26 cellular contexts compared by ENCODE assay signal in the genomic region with DNA sequence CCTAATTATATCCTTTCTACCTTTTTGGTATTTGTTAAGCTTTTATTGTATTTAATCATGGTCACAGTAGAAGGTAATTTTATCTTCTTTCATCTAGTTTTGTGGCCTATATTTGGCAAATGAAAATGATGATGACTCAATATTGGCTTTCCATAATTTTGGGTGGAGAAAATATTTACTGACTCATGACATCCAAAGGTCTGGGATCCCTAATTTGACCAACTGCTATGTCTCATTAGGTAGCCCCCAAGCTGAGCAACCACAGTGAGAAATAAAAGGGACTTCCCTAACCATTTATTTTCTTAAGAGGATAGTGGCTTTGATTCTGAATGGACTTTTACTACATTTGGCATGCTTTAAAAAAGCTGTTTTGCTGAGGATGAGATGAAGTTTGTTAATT.
"Had no signal": no experiment of that assay in that cellular context is flagged by ENCODE, and none has a peak within 500 bp of the region (broad histone marks: within the 10 kb centered on the region; RNA-seq: fewer than 3 reads in every experiment).

No MANE protein-coding gene starts in this region.

- H3K9me3 Mint-ChIP-seq: activated T-helper 17 cell treated with anti-CD3 and anti-CD28 coated beads, Interleukin-2, amount 50 U/mL, for 72 hours; mesothelial cell of epicardium; stimulated activated memory B cell treated with anti-CD40 and anti-IgM and Interleukin-4, amounts not matched to agents 10 μg/mL and 1 μg/mL and 100 μg/mL, for 72 hours had no signal

- H3K4me3 ChIP-seq: body of pancreas, gastroesophageal sphincter, hepatocyte, ovary, skin epidermis had no signal

- H3K4me1 Mint-ChIP-seq: activated T-helper 17 cell treated with anti-CD3 and anti-CD28 coated beads, Interleukin-2, amount 50 U/mL, for 72 hours; naive thymus-derived CD4-positive, alpha-beta T cell; stimulated activated memory B cell treated with anti-CD40 and anti-IgM and Interleukin-4, amounts not matched to agents 10 μg/mL and 1 μg/mL and 100 μg/mL, for 72 hours; stimulated activated naive CD8-positive, alpha-beta T cell treated with anti-CD3 and anti-CD28 coated beads, Interleukin-15, amount 100 ng/mL, for 72 hours had no signal

- H3K27me3 Mint-ChIP-seq: activated T-helper 17 cell treated with anti-CD3 and anti-CD28 coated beads, Interleukin-2, amount 50 U/mL, for 72 hours; naive thymus-derived CD4-positive, alpha-beta T cell; progenitor cell of endocrine pancreas; stimulated activated memory B cell treated with anti-CD40 and anti-IgM and Interleukin-4, amounts not matched to agents 10 μg/mL and 1 μg/mL and 100 μg/mL, for 72 hours; stimulated activated naive CD8-positive, alpha-beta T cell treated with anti-CD3 and anti-CD28 coated beads, Interleukin-15, amount 100 ng/mL, for 72 hours had no signal

- H3K36me3 Mint-ChIP-seq: activated naive CD4-positive, alpha-beta T cell treated with anti-CD3 and anti-CD28 coated beads, Interleukin-2, amount 50 U/mL, for 72 hours; mesothelial cell of epicardium; naive thymus-derived CD4-positive, alpha-beta T cell; stimulated activated memory B cell treated with anti-CD40 and anti-IgM and Interleukin-4, amounts not matched to agents 10 μg/mL and 1 μg/mL and 100 μg/mL, for 72 hours; type B pancreatic cell had no signal

- H3K27ac Mint-ChIP-seq: activated naive CD4-positive, alpha-beta T cell treated with anti-CD3 and anti-CD28 coated beads, Interleukin-2, amount 50 U/mL, for 72 hours; activated T-helper 17 cell treated with anti-CD3 and anti-CD28 coated beads, Interleukin-2, amount 50 U/mL, for 72 hours; mesothelial cell of epicardium; naive thymus-derived CD4-positive, alpha-beta T cell; progenitor cell of endocrine pancreas; stimulated activated memory B cell treated with anti-CD40 and anti-IgM and Interleukin-4, amounts not matched to agents 10 μg/mL and 1 μg/mL and 100 μg/mL, for 72 hours; stimulated activated naive CD8-positive, alpha-beta T cell treated with anti-CD3 and anti-CD28 coated beads, Interleukin-15, amount 100 ng/mL, for 72 hours; T-helper 1 cell treated with Interleukin-12 subunit alpha and Interleukin-12 subunit beta and Interleukin-4 antibody, amounts not matched to agents 30 μg/mL and 1 μg/mL, for 36 hours; type B pancreatic cell had no signal

- DNase-seq: activated CD4-positive, alpha-beta T cell treated with anti-CD3 and anti-CD28 coated beads for 4 hours; activated CD4-positive, alpha-beta T cell treated with anti-CD3 and anti-CD28 coated beads, Interleukin-2, amount 50 U/mL, for 4 hours; activated CD8-positive, alpha-beta memory T cell treated with anti-CD3 and anti-CD28 coated beads for 24 hours; body of pancreas; effector CD8-positive, alpha-beta T cell; islet precursor cell; left cardiac atrium; left ventricle myocardium superior; naive thymus-derived CD4-positive, alpha-beta T cell; ovary; stimulated activated CD4-positive, alpha-beta T cell treated with anti-CD3 and anti-CD28 coated beads, Interleukin-4, amount 100 ng/mL, for 4 hours; stimulated activated CD8-positive, alpha-beta memory T cell treated with anti-CD3 and anti-CD28 coated beads, Interleukin-4, amount 100 ng/mL, for 48 hours; stimulated activated naive CD8-positive, alpha-beta T cell treated with anti-CD3 and anti-CD28 coated beads, Interleukin-15, amount 100 ng/mL, for 72 hours; substantia nigra; T-helper 9 cell had no signal

- H3K4me3 Mint-ChIP-seq: activated T-helper 17 cell treated with anti-CD3 and anti-CD28 coated beads, Interleukin-2, amount 50 U/mL, for 72 hours; mesothelial cell of epicardium; naive thymus-derived CD4-positive, alpha-beta T cell; stimulated activated memory B cell treated with anti-CD40 and anti-IgM and Interleukin-4, amounts not matched to agents 10 μg/mL and 1 μg/mL and 100 μg/mL, for 72 hours; stimulated activated naive CD8-positive, alpha-beta T cell treated with anti-CD3 and anti-CD28 coated beads, Interleukin-15, amount 100 ng/mL, for 72 hours; T-helper 1 cell treated with Interleukin-12 subunit alpha and Interleukin-12 subunit beta and Interleukin-4 antibody, amounts not matched to agents 30 μg/mL and 1 μg/mL, for 36 hours; type B pancreatic cell had no signal

- ATAC-seq: activated naive CD4-positive, alpha-beta T cell treated with anti-CD3 and anti-CD28 coated beads, Interleukin-2, amount 50 U/mL, for 72 hours; activated T-helper 17 cell treated with anti-CD3 and anti-CD28 coated beads, Interleukin-2, amount 50 U/mL, for 72 hours; body of pancreas; gastroesophageal sphincter; left cardiac atrium; left ventricle myocardium superior; naive thymus-derived CD4-positive, alpha-beta T cell; sciatic nerve; stimulated activated memory B cell treated with anti-CD40 and anti-IgM and Interleukin-4, amounts not matched to agents 10 μg/mL and 1 μg/mL and 100 μg/mL, for 72 hours; stimulated activated naive CD8-positive, alpha-beta T cell treated with anti-CD3 and anti-CD28 coated beads, Interleukin-15, amount 100 ng/mL, for 72 hours had no signal
